17 cellular contexts compared by ENCODE assay signal in genomic region chr7:37346761-37347160, GRCh38.
A peak's percentile ranks its signal among the peaks of the same experiment; 100 is the strongest.
DNase-seq lines count a peak whose midpoint lies in the region; ATAC-seq and TF ChIP-seq lines count a peak whose summit lies in the region.
"Had no signal": no experiment of that assay in that cellular context is flagged by ENCODE, and none has a peak within 500 bp of the region (broad histone marks: within the 10 kb centered on the region; RNA-seq: fewer than 3 reads in every experiment).

No MANE protein-coding gene starts in this region.

- DNase-seq in SIG-M5 treated with dmso at 0.1 percent for 504 hours (lab: John Stamatoyannopoulos, UW; ENCODE audit: unreplicated experiment) (peak; percentile 22), SIG-M5 (lab: John Stamatoyannopoulos, UW) (no peak), NCI-H187 treated with DMSO at 0.1 percent for 48 hours (lab: John Stamatoyannopoulos, UW) (peak; percentile 80), T-cell (no peak), progenitor cell of endocrine pancreas (ENCODE audit: low spot score, unreplicated experiment) (no peak), H7 (no peak)
- DNase-seq: ACHN; activated CD4-positive, alpha-beta memory T cell treated with anti-CD3 and anti-CD28 coated beads for 36 hours; lower lobe of right lung; MM.1S; NCI-H226; posterior cingulate gyrus; stimulated activated CD4-positive, alpha-beta T cell treated with anti-CD3 and anti-CD28 coated beads, Interleukin-2, amount 100 ng/mL, for 48 hours had no signal

- no peaks in the 10 kb centered on the region for H3K27me3 ChIP-seq in H7 (ENCODE audit: control insufficient read depth, insufficient read depth, low read length)

- no peak overlapping the region for H3K4me3 ChIP-seq in H7 (ENCODE audit: insufficient read depth, low read depth, low read length)
- H3K4me3 ChIP-seq: lower lobe of right lung had no signal

- no peaks in the 10 kb centered on the region for H3K36me3 ChIP-seq in H7 (replicated peaks; ENCODE audit: control insufficient read depth, insufficient read depth, low read length)
- H3K36me3 ChIP-seq: lower lobe of right lung had no signal

- POLR2A ChIA-PET in T-cell (lab: Charles Lee): no interaction called here

- H3K27me3 Mint-ChIP-seq in T-cell (no peaks in the 10 kb centered on the region), progenitor cell of endocrine pancreas (no peaks in the 10 kb centered on the region)
- H3K27me3 Mint-ChIP-seq: activated CD4-positive, alpha-beta memory T cell treated with anti-CD3 and anti-CD28 coated beads for 36 hours had no signal

- ATAC-seq in T-cell (replicated peaks in 1 of 4) (no peak), HG02938 (IDR thresholded peaks at IDR 0.05; ENCODE audit: unreplicated experiment) (no peak), GM18861 (IDR thresholded peaks at IDR 0.05; ENCODE audit: unreplicated experiment) (no peak)
- ATAC-seq: HepG2, lower lobe of right lung, SK-N-SH treated with all-trans-retinoic acid at 6 μM for 48 hours had no signal

- no peak for TF ChIP-seq CTCF in progenitor cell of endocrine pancreas (IDR thresholded peaks at IDR 0.05; ENCODE audit: unreplicated experiment)

- H3K36me3 Mint-ChIP-seq in T-cell (no peaks in the 10 kb centered on the region), progenitor cell of endocrine pancreas (ENCODE audit: insufficient read depth) (peaks cover 2% of the 10 kb centered on the region)

- CTCF ChIA-PET in T-cell (lab: Charles Lee): interaction anchor here in 1 of 2 donors (0.6 to 0.7 kb wide), 2 partner anchors 59 to 149 kb away, joined by 3 read pairs; no protein-coding TSS in a partner anchor

- H3K9me3 Mint-ChIP-seq in T-cell (no peaks in the 10 kb centered on the region), progenitor cell of endocrine pancreas (ENCODE audit: low read depth) (no peaks in the 10 kb centered on the region)
- H3K9me3 Mint-ChIP-seq: activated CD4-positive, alpha-beta memory T cell treated with anti-CD3 and anti-CD28 coated beads for 36 hours had no signal

- H3K4me3 Mint-ChIP-seq in T-cell (no peak overlapping the region), progenitor cell of endocrine pancreas (ENCODE audit: low read depth) (no peak overlapping the region)
- H3K4me3 Mint-ChIP-seq: activated CD4-positive, alpha-beta memory T cell treated with anti-CD3 and anti-CD28 coated beads for 36 hours had no signal

- H3K27ac Mint-ChIP-seq in T-cell (peak overlapping the region; percentile 79 to 82), progenitor cell of endocrine pancreas (peak overlapping the region; percentile 98)
- H3K27ac Mint-ChIP-seq: activated CD4-positive, alpha-beta memory T cell treated with anti-CD3 and anti-CD28 coated beads for 36 hours had no signal

- H3K4me1 Mint-ChIP-seq in T-cell: peaks cover 78 to 79% (median 79%) of the 10 kb centered on the region in 3 donors
- peaks cover 45% of the 10 kb centered on the region for H3K4me1 Mint-ChIP-seq in progenitor cell of endocrine pancreas (ENCODE audit: low read depth)

Comparison
In these comparisons a context has a peak if more than half of its experiments do, and no peak if none do; other contexts are left out.
1. DNase-seq: peak in SIG-M5 treated with dmso at 0.1 percent for 504 hours (single experiment) and NCI-H187 treated with DMSO at 0.1 percent for 48 hours (single experiment); none in SIG-M5 (single experiment), T-cell (0 of 34), progenitor cell of endocrine pancreas (single experiment) and H7 (single experiment).